ENCODE assay signal across 33 cellular contexts in genomic region chr7:117250801-117251200, GRCh38.
A peak's percentile ranks its signal among the peaks of the same experiment; 100 is the strongest.
DNase-seq lines count a peak whose midpoint lies in the region; FAIRE-seq and TF ChIP-seq lines count a peak whose summit lies in the region.
"Had no signal": no experiment of that assay in that cellular context is flagged by ENCODE, and none has a peak within 500 bp of the region (broad histone marks: within the 10 kb centered on the region; RNA-seq: fewer than 3 reads in every experiment).

No MANE protein-coding gene starts in this region.

- H3K9ac ChIP-seq in astrocyte (ENCODE audit: low read length): peak overlapping the region; percentile 61

- H3K79me2 ChIP-seq in astrocyte (ENCODE audit: insufficient read depth, low read length): no peaks in the 10 kb centered on the region

- peaks cover 35% of the 10 kb centered on the region for H3K4me1 Mint-ChIP-seq in astrocyte (ENCODE audit: low read depth, unreplicated experiment)
- H3K4me1 Mint-ChIP-seq: activated CD4-positive, alpha-beta T cell treated with anti-CD3 and anti-CD28 coated beads, Interleukin-2, amount 10 ng/mL, durations not matched to agents 24 days and 14 days; naive B cell; stimulated activated effector memory CD8-positive, alpha-beta T cell treated with anti-CD3 and anti-CD28 coated beads, Interleukin-12 subunit alpha, Interleukin-12 subunit beta, amount 100 ng/mL, for 72 hours had no signal

- peak overlapping the region; percentile 87 for H3K27ac Mint-ChIP-seq in astrocyte (ENCODE audit: unreplicated experiment)
- H3K27ac Mint-ChIP-seq: activated CD4-positive, alpha-beta T cell treated with anti-CD3 and anti-CD28 coated beads, Interleukin-2, amount 10 ng/mL, durations not matched to agents 24 days and 14 days; activated T-helper 2 cell treated with anti-CD3 and anti-CD28 coated beads, Interferon-gamma antibody, Interleukin-2, Interleukin-4, amounts not matched to agents 10 μg/mL and 5 μg/mL and 100 μg/mL, durations not matched to agents 14 hours and 24 hours and 36 hours; CD4-positive, alpha-beta T cell; stimulated activated effector memory CD8-positive, alpha-beta T cell treated with anti-CD3 and anti-CD28 coated beads, Interleukin-12 subunit alpha, Interleukin-12 subunit beta, amount 100 ng/mL, for 72 hours had no signal

- H3K27me3 ChIP-seq in astrocyte (ENCODE audit: insufficient read depth, low read length): peaks cover 2% of the 10 kb centered on the region
- H3K27me3 ChIP-seq: breast epithelium, neutrophil, sigmoid colon, upper lobe of left lung had no signal

- peak overlapping the region; percentile 50 for H3K4me2 ChIP-seq in astrocyte (ENCODE audit: low read length)

- H3K4me3 ChIP-seq in astrocyte (ENCODE audit: insufficient read depth, low read depth, low read length) (no peak overlapping the region), foreskin fibroblast (ENCODE audit: low read depth in 1 of 2, low read length in 2 of 2) (no peak overlapping the region)
- H3K4me3 ChIP-seq: breast epithelium, GM12878, heart left ventricle, sigmoid colon, upper lobe of left lung had no signal

- no peak for TF ChIP-seq POLR2A in GM12892 (IDR thresholded peaks at IDR 0.05; ENCODE audit: low read depth, low read length)

- no peak overlapping the region for H3K4me3 Mint-ChIP-seq in astrocyte (ENCODE audit: unreplicated experiment)
- H3K4me3 Mint-ChIP-seq: activated CD4-positive, alpha-beta T cell treated with anti-CD3 and anti-CD28 coated beads, Interleukin-2, amount 10 ng/mL, durations not matched to agents 24 days and 14 days; CD4-positive, alpha-beta T cell; naive B cell; stimulated activated effector memory CD8-positive, alpha-beta T cell treated with anti-CD3 and anti-CD28 coated beads, Interleukin-12 subunit alpha, Interleukin-12 subunit beta, amount 100 ng/mL, for 72 hours had no signal

- H2AFZ ChIP-seq in astrocyte (ENCODE audit: low read depth, low read length): no peak overlapping the region

- no peak for FAIRE-seq in astrocyte (lab: Jason Lieb, UNC)
- no peak for FAIRE-seq in GM12892 (lab: Jason Lieb, UNC)
- FAIRE-seq: D721Med, GM12878, keratinocyte, RCC 7860 had no signal

- H3K27me3 Mint-ChIP-seq in astrocyte (ENCODE audit: low read depth, unreplicated experiment): peaks cover 5% of the 10 kb centered on the region
- H3K27me3 Mint-ChIP-seq: activated CD4-positive, alpha-beta T cell treated with anti-CD3 and anti-CD28 coated beads, Interleukin-2, amount 10 ng/mL, durations not matched to agents 24 days and 14 days; CD4-positive, alpha-beta T cell had no signal

- no peaks in the 10 kb centered on the region for H3K36me3 Mint-ChIP-seq in astrocyte (ENCODE audit: low read depth, unreplicated experiment)
- H3K36me3 Mint-ChIP-seq: naive B cell; stimulated activated effector memory CD8-positive, alpha-beta T cell treated with anti-CD3 and anti-CD28 coated beads, Interleukin-12 subunit alpha, Interleukin-12 subunit beta, amount 100 ng/mL, for 72 hours had no signal

- TF ChIP-seq CTCF in astrocyte (IDR thresholded peaks at IDR 0.05; ENCODE audit: insufficient read depth, low read depth, low read length): no peak
- TF ChIP-seq CTCF in foreskin fibroblast (IDR thresholded peaks at IDR 0.05; ENCODE audit: low read depth, low read length): no peak

- H3K9me3 ChIP-seq in astrocyte (ENCODE audit: insufficient read depth, low read depth, low read length): no peaks in the 10 kb centered on the region
- H3K9me3 ChIP-seq: neutrophil, sigmoid colon, upper lobe of left lung had no signal

- no peaks in the 10 kb centered on the region for H4K20me1 ChIP-seq in astrocyte (ENCODE audit: insufficient read depth, low read length)

- H3K4me1 ChIP-seq in astrocyte (ENCODE audit: insufficient read depth, low read length): peaks cover 17% of the 10 kb centered on the region
- H3K4me1 ChIP-seq: breast epithelium, foreskin keratinocyte, heart left ventricle, sigmoid colon, upper lobe of left lung had no signal

- H3K9me3 Mint-ChIP-seq in astrocyte (ENCODE audit: unreplicated experiment): peaks cover 4% of the 10 kb centered on the region
- H3K9me3 Mint-ChIP-seq: activated CD4-positive, alpha-beta T cell treated with anti-CD3 and anti-CD28 coated beads, Interleukin-2, amount 10 ng/mL, durations not matched to agents 24 days and 14 days; activated T-helper 2 cell treated with anti-CD3 and anti-CD28 coated beads, Interferon-gamma antibody, Interleukin-2, Interleukin-4, amounts not matched to agents 10 μg/mL and 5 μg/mL and 100 μg/mL, durations not matched to agents 14 hours and 24 hours and 36 hours; CD4-positive, alpha-beta T cell; stimulated activated effector memory CD8-positive, alpha-beta T cell treated with anti-CD3 and anti-CD28 coated beads, Interleukin-12 subunit alpha, Interleukin-12 subunit beta, amount 100 ng/mL, for 72 hours had no signal

- no peaks in the 10 kb centered on the region for H3K36me3 ChIP-seq in astrocyte (ENCODE audit: insufficient read depth, low read length)
- H3K36me3 ChIP-seq: breast epithelium, heart left ventricle, neutrophil, sigmoid colon, upper lobe of left lung had no signal

- DNase-seq in GM04503 (ENCODE audit: low read depth) (peak; percentile 81), astrocyte (ENCODE audit: low read depth) (peak; percentile 71), foreskin fibroblast (peak; percentile 38 to 65), stromal cell of bone marrow (ENCODE audit: low read depth) (peak; percentile 48), GM12892 (ENCODE audit: insufficient read length) (no peak), cerebellum (ENCODE audit: low spot score) (no peak), kidney glomerular epithelial cell (lab: John Stamatoyannopoulos, UW) (no peak)
- DNase-seq: activated CD4-positive, alpha-beta T cell treated with anti-CD3 and anti-CD28 coated beads, Interleukin-2, amount 10 ng/mL, durations not matched to agents 24 days and 14 days; activated CD8-positive, alpha-beta memory T cell treated with anti-CD3 and anti-CD28 coated beads for 24 hours; activated naive CD4-positive, alpha-beta T cell treated with anti-CD3 and anti-CD28 coated beads, Interleukin-2, amount 50 U/mL, for 16 hours; activated T-cell treated with anti-CD3 and anti-CD28 coated beads for 4 hours; amygdala; CD4-positive, alpha-beta T cell; foreskin keratinocyte; heart left ventricle; naive B cell; NCI-H1092; NCI-H1694 treated with DMSO at 0.1 percent for 48 hours; NCI-H446; NCI-H748 treated with DMSO at 0.1 percent for 48 hours; SHP77 treated with DMSO at 0.1 percent for 48 hours; sigmoid colon; stimulated activated CD4-positive, alpha-beta T cell treated with anti-CD3 and anti-CD28 coated beads, Interleukin-15, amount 100 ng/mL, for 24 hours; T1000; upper lobe of left lung had no signal

- H3K27ac ChIP-seq in astrocyte (ENCODE audit: low read depth, low read length): peak overlapping the region; percentile 84
- H3K27ac ChIP-seq: breast epithelium, foreskin keratinocyte, heart left ventricle, neutrophil, sigmoid colon, upper lobe of left lung had no signal

Comparison
In these comparisons a context has a peak if more than half of its experiments do, and no peak if none do; other contexts are left out.
1. DNase-seq: peak in GM04503 (single experiment), astrocyte (single experiment), foreskin fibroblast (2 of 2) and stromal cell of bone marrow (single experiment); none in GM12892 (single experiment), cerebellum (single experiment) and kidney glomerular epithelial cell (single experiment).